In the genomic region with DNA sequence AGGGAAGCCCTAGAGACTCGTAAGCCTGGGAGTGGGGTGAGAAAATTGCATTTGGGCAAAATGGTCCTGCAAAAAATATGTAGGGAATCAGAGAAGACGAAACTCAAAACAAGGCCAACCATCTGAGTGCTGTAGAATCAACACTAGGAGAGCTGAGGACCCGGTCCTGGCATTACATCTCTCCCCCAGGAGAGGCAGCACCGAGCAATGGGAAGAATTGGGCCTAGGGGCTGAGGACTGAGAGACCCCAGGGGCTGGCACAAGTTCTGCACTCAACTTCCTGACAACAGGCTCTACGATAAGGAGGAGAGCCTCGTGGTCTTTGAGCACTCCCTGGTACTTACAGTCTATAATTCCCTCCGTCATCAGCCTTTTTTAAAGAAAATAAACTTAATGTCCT, we compare ENCODE assay signal across 10 cellular contexts. TPM values are rescaled to one million over a fixed set of nuclear protein-coding genes. Genes with fewer than 3 reads are reported as not detected.
DNase-seq lines count a peak whose midpoint lies in the region; ATAC-seq and TF ChIP-seq lines count a peak whose summit lies in the region.
"Had no signal": no experiment of that assay in that cellular context is flagged by ENCODE, and none has a peak within 500 bp of the region (broad histone marks: within the 10 kb centered on the region; RNA-seq: fewer than 3 reads in every experiment).

No MANE protein-coding gene starts in this region.

- DNase-seq in ELF-1 (ENCODE audit: low read depth, low spot score), result peak; percentile 60
- DNase-seq in IMR-90, result no peak
- DNase-seq in cardiac fibroblast (ENCODE audit: low read depth in 2 of 2), result no peak
- no peak for DNase-seq in osteocyte (ENCODE audit: extremely low spot score, unreplicated experiment)
- DNase-seq in epidermal melanocyte (ENCODE audit: insufficient read length, low spot score), result no peak
- DNase-seq in activated effector memory CD4-positive, alpha-beta T cell treated with Interleukin-2 at 50 U/mL for 16 hours, result no peak
- no peak for DNase-seq in stimulated activated naive CD4-positive, alpha-beta T cell (lab: John Stamatoyannopoulos, UW)
- DNase-seq: activated naive CD8-positive, alpha-beta T cell treated with anti-CD3 and anti-CD28 coated beads, Interleukin-2, amount 50 U/mL, for 24 hours; Peyer's patch had no signal

- H3K23ac ChIP-seq in IMR-90 (ENCODE audit: low read depth, low read length), result no peak overlapping the region

- H3K9me3 ChIP-seq in IMR-90 (ENCODE audit: control insufficient read depth, insufficient read depth, low read length), result no peaks in the 10 kb centered on the region
- H3K9me3 ChIP-seq: Peyer's patch had no signal

- no peak overlapping the region for H3K4me3 Mint-ChIP-seq in osteocyte (ENCODE audit: unreplicated experiment)
- H3K4me3 Mint-ChIP-seq: activated naive CD8-positive, alpha-beta T cell treated with anti-CD3 and anti-CD28 coated beads, Interleukin-2, amount 50 U/mL, for 24 hours had no signal

- H3K56ac ChIP-seq in IMR-90 (ENCODE audit: extremely low read depth, insufficient read depth, low read length), result no peak overlapping the region

- no peak overlapping the region for H2BK120ac ChIP-seq in IMR-90 (ENCODE audit: low read depth, low read length)

- no peak overlapping the region for H3K9ac ChIP-seq in IMR-90 (ENCODE audit: low read depth, low read length)

- intact Hi-C loops in IMR-90 (cut with micrococcal nuclease), result loop anchor here (5.0 kb wide), 1 partner anchor 133 kb away; no protein-coding TSS in a partner anchor

- H2BK20ac ChIP-seq in IMR-90 (ENCODE audit: low read depth, low read length), result peak overlapping the region; percentile 15; the same call in 1 of the 2 replicates

- no peak overlapping the region for H3K14ac ChIP-seq in IMR-90 (replicated peaks; ENCODE audit: low read depth, low read length)

- no peak overlapping the region for H4K8ac ChIP-seq in IMR-90 (ENCODE audit: low read depth in 2 of 2, low read length in 2 of 2)

- TF ChIP-seq RAD21 in IMR-90 (IDR thresholded peaks at IDR 0.05; ENCODE audit: low read length), result no peak

- no peaks in the 10 kb centered on the region for H3K27me3 ChIP-seq in IMR-90 (ENCODE audit: control insufficient read depth, insufficient read depth, low read length)
- H3K27me3 ChIP-seq: Peyer's patch had no signal

- H3K4me2 ChIP-seq in IMR-90 (ENCODE audit: low read depth, low read length), result no peak overlapping the region

- H2AFZ ChIP-seq in IMR-90 (replicated peaks; ENCODE audit: low read length, poor library complexity), result no peak overlapping the region

- no peaks in the 10 kb centered on the region for H3K36me3 ChIP-seq in IMR-90 (ENCODE audit: control insufficient read depth, insufficient read depth, low read length)
- H3K36me3 ChIP-seq: Peyer's patch had no signal

- H3K27ac Mint-ChIP-seq in osteocyte (ENCODE audit: unreplicated experiment), result peak overlapping the region; percentile 97
- H3K27ac Mint-ChIP-seq: activated naive CD8-positive, alpha-beta T cell treated with anti-CD3 and anti-CD28 coated beads, Interleukin-2, amount 50 U/mL, for 24 hours had no signal

- in situ Hi-C loops in IMR-90 (cut with MboI; ENCODE audit: low sequenced_read_pairs), result loop anchor here (25.0 kb wide), 1 partner anchor 868 kb away; a partner anchor contains a TSS

- peaks cover 29% of the 10 kb centered on the region for H3K4me1 ChIP-seq in IMR-90 (ENCODE audit: control insufficient read depth, insufficient read depth, low read length)
- H3K4me1 ChIP-seq: Peyer's patch had no signal

- no peak overlapping the region; the same call in 1 of the 2 replicates for H4K91ac ChIP-seq in IMR-90 (ENCODE audit: insufficient read depth, low read depth, low read length)

- dilution Hi-C loops in IMR-90 (cut with HindIII; ENCODE audit: low sequenced_read_pairs, unreplicated experiment), result no loop called here

- no peaks in the 10 kb centered on the region for H3K27me3 Mint-ChIP-seq in osteocyte (ENCODE audit: unreplicated experiment)

- H2BK5ac ChIP-seq in IMR-90 (ENCODE audit: low read depth, low read length, poor library complexity, severe bottlenecking), result no peak overlapping the region

- no peak overlapping the region for H2AK9ac ChIP-seq in IMR-90 (replicated peaks; ENCODE audit: low read depth, low read length, poor library complexity)

- H3K9me1 ChIP-seq in IMR-90 (ENCODE audit: insufficient read depth, low read length), result peaks cover 16% of the 10 kb centered on the region

- CTCF ChIA-PET in IMR-90 (lab: Yijun Ruan, JAX), result interaction anchor here (1.3 to 2.0 kb wide), 3 partner anchors 16 to 62 kb away, joined by 3 to 6 read pairs (median 6); no protein-coding TSS in a partner anchor

- H3K4me3 ChIP-seq in IMR-90 (ENCODE audit: insufficient read depth, low read depth, low read length) (no peak overlapping the region), cardiac fibroblast (replicated peaks in 1 of 2; ENCODE audit: low read depth in 2 of 2, low read length in 2 of 2) (no peak overlapping the region)
- H3K4me3 ChIP-seq: Peyer's patch had no signal

- no peaks in the 10 kb centered on the region for H3K9me3 Mint-ChIP-seq in osteocyte (ENCODE audit: unreplicated experiment)
- H3K9me3 Mint-ChIP-seq: activated naive CD8-positive, alpha-beta T cell treated with anti-CD3 and anti-CD28 coated beads, Interleukin-2, amount 50 U/mL, for 24 hours had no signal

- no peak for TF ChIP-seq POLR2A in IMR-90 (IDR thresholded peaks at IDR 0.05; ENCODE audit: low read depth, low read length)

- no peak overlapping the region for H4K5ac ChIP-seq in IMR-90 (ENCODE audit: low read depth, low read length)

- no peak overlapping the region for H3K27ac ChIP-seq in IMR-90 (ENCODE audit: insufficient read depth, low read length)
- H3K27ac ChIP-seq: Peyer's patch had no signal

- 0 out of 2 replicates have a peak overlapping the region, but pooled peaks have one; percentile 33 for H2AK5ac ChIP-seq in IMR-90 (ENCODE audit: low read depth, low read length)

- 0 out of 3 replicates have a peak overlapping the region, but pooled peaks have one; percentile 9 for H2BK15ac ChIP-seq in IMR-90 (ENCODE audit: low read depth, low read length)

- peak overlapping the region; percentile 50 for H3K4ac ChIP-seq in IMR-90 (ENCODE audit: low read depth, low read length)

- peaks cover 0 to 20% of the 10 kb centered on the region in 2 experiments; a peak in 3 of 4 replicates for H3K79me1 ChIP-seq in IMR-90 (ENCODE audit: low read depth in 1 of 2, low read length in 2 of 2)

- no peak overlapping the region; the same call in 1 of the 2 replicates for H3K18ac ChIP-seq in IMR-90 (ENCODE audit: low read depth, low read length)

- no peaks in the 10 kb centered on the region for H3K36me3 Mint-ChIP-seq in osteocyte (ENCODE audit: unreplicated experiment)

- TF ChIP-seq CTCF in IMR-90 (conservative IDR thresholded peaks at IDR 0.05; ENCODE audit: low read depth, low read length), result 0 out of 2 replicates have a peak, but pooled peaks have one; percentile 21
- TF ChIP-seq CTCF in cardiac fibroblast (IDR thresholded peaks at IDR 0.05; ENCODE audit: low read depth, low read length), result peak; percentile 42
- peak; percentile 52 for TF ChIP-seq CTCF in osteocyte (IDR thresholded peaks at IDR 0.05)

- 100% methylated on average over 1 of the region's 7 CpGs; no CpG with 5 or more reads in 1 of the 2 experiments for WGBS in IMR-90 (ENCODE audit: extremely low coverage in 2 of 2, insufficient read length in 1 of 2), 2 experiments

- POLR2A ChIA-PET in IMR-90 (lab: Charles Lee; ENCODE audit: unreplicated experiment), result no interaction called here

- H4K20me1 ChIP-seq in IMR-90 (ENCODE audit: insufficient read depth, low read length), result no peaks in the 10 kb centered on the region

- BruUV-seq in IMR-90 (replicated peaks; lab: Mats Ljungman, UMichigan), result no TSS peak

- peaks cover 86% of the 10 kb centered on the region for H3K4me1 Mint-ChIP-seq in osteocyte (ENCODE audit: unreplicated experiment)

- no peak for ATAC-seq in IMR-90 (ENCODE audit: low read depth)
- no peak for ATAC-seq in HG03378 (IDR thresholded peaks at IDR 0.05; ENCODE audit: unreplicated experiment)
- ATAC-seq: activated naive CD8-positive, alpha-beta T cell treated with anti-CD3 and anti-CD28 coated beads, Interleukin-2, amount 50 U/mL, for 24 hours had no signal

TF ChIP-seq in IMR-90, 13 proteins besides CTCF, POLR2A, EP300 and RAD21 (continues in another document):
- TF ChIP-seq RCOR1 (IDR thresholded peaks at IDR 0.05; ENCODE audit: insufficient replicate concordance, low read length) (no peak), NFE2L2 (IDR thresholded peaks at IDR 0.05; ENCODE audit: low read depth, low read length) (no peak), BHLHE40 (IDR thresholded peaks at IDR 0.05; ENCODE audit: low read depth, low read length) (no peak), CHD1 (IDR thresholded peaks at IDR 0.05; ENCODE audit: low read depth, low read length) (no peak), CEBPB (IDR thresholded peaks at IDR 0.05; ENCODE audit: low read depth, low read length) (no peak), RFX5 (IDR thresholded peaks at IDR 0.05; ENCODE audit: low read depth, low read length) (no peak), SMC3 (IDR thresholded peaks at IDR 0.05; ENCODE audit: low read depth, low read length) (no peak), MAZ (IDR thresholded peaks at IDR 0.05; ENCODE audit: borderline replicate concordance, low read depth, low read length) (no peak), MAFK (IDR thresholded peaks at IDR 0.05; ENCODE audit: low read depth, low read length) (no peak)
- TF ChIP-seq, protein P1, sequence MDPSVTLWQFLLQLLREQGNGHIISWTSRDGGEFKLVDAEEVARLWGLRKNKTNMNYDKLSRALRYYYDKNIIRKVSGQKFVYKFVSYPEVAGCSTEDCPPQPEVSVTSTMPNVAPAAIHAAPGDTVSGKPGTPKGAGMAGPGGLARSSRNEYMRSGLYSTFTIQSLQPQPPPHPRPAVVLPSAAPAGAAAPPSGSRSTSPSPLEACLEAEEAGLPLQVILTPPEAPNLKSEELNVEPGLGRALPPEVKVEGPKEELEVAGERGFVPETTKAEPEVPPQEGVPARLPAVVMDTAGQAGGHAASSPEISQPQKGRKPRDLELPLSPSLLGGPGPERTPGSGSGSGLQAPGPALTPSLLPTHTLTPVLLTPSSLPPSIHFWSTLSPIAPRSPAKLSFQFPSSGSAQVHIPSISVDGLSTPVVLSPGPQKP (IDR thresholded peaks at IDR 0.05; ENCODE audit: borderline replicate concordance, low read depth, low read length), result no peak
- TF ChIP-seq, protein P2, sequence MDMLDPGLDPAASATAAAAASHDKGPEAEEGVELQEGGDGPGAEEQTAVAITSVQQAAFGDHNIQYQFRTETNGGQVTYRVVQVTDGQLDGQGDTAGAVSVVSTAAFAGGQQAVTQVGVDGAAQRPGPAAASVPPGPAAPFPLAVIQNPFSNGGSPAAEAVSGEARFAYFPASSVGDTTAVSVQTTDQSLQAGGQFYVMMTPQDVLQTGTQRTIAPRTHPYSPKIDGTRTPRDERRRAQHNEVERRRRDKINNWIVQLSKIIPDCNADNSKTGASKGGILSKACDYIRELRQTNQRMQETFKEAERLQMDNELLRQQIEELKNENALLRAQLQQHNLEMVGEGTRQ (IDR thresholded peaks at IDR 0.05; ENCODE audit: low read depth, low read length), result no peak

RNA-seq across cellular contexts. Expression of a gene that starts 47.6 kb away (rescaled TPM):
- total RNA-seq in IMR-90 (2012; rRNA removed) (18.8 and 32.8 TPM in 2 replicates), osteocyte (11.6 and 13.3 TPM in 2 replicates)
- polyA plus RNA-seq in IMR-90 (2012; rRNA removed), result 16.8 and 20.0 TPM in 2 replicates
- polyA plus RNA-seq in IMR-90 (2012; cell fraction: cytosol; rRNA removed), result 5.1 and 9.8 TPM in 2 replicates
- polyA plus RNA-seq in IMR-90 (2012; cell fraction: nucleus; rRNA removed; ENCODE audit: low replicate concordance), result 1.6 and 14.7 TPM in 2 replicates
